Comparison of ENCODE assay signal across 7 cellular contexts in the genomic region with DNA sequence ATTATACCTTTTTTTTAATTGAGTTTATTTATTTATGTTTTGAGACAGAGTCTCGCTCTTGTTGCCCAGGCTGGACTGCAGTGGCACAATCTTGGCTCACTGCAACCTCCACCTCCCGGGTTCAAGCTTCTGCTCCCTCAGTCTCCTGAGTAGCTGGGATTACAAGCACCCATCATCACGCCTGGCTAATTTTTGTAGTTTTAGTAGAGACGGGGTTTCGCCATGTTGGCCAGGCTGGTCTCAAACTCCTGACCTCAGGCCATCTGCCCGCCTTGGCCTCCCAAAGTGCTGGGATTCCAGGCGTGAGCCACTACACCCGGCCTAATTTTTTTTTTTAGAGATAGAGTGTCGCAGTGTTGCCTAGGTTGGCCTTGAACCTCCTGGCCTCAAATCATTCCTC. TPM values are rescaled to one million over a fixed set of nuclear protein-coding genes. Genes with fewer than 3 reads are reported as not detected.
DNase-seq lines count a peak whose midpoint lies in the region; ATAC-seq and TF ChIP-seq lines count a peak whose summit lies in the region.
"Not testable (repeated sequence)": the region's sequence is repeated elsewhere in the genome, so short reads cannot be mapped to it uniquely, and the experiment has no call there.

No MANE protein-coding gene starts in this region.

- not testable (repeated sequence) for H4K20me1 ChIP-seq in mammary epithelial cell (ENCODE audit: insufficient read depth, low read length)

- H3K27ac ChIP-seq in RWPE1, result peak overlapping the region; percentile 81
- not testable (repeated sequence) for H3K27ac ChIP-seq in mammary epithelial cell (ENCODE audit: insufficient read depth, low read depth, low read length)
- H3K27ac ChIP-seq in mesodermal cell (ENCODE audit: low read depth, low read length, severe bottlenecking), result peak overlapping the region; percentile 54

- in situ Hi-C loops in mammary epithelial cell (cut with MboI; ENCODE audit: low sequenced_read_pairs in 2 of 2), result loop anchor here (25.0 kb wide), 1 partner anchor 911 kb away; a partner anchor contains a TSS

- H3K4me1 ChIP-seq in mammary epithelial cell (ENCODE audit: insufficient read depth, low read length), result peaks cover 22% of the 10 kb centered on the region
- H3K4me1 ChIP-seq in mesodermal cell (ENCODE audit: control insufficient read depth, insufficient read depth, low read length, poor library complexity, severe bottlenecking), result not testable (repeated sequence)

- H3K27me3 ChIP-seq in mammary epithelial cell (ENCODE audit: insufficient read depth, low read length), result not testable (repeated sequence)

- H3K9me3 ChIP-seq in mammary epithelial cell (replicated peaks; ENCODE audit: insufficient read depth, low read length); mesodermal cell (ENCODE audit: control insufficient read depth, low read length): not testable (repeated sequence)

- peaks cover 36% of the 10 kb centered on the region for H3K4me1 Mint-ChIP-seq in HFFc6 (ENCODE audit: low read depth)
- peaks cover 34% of the 10 kb centered on the region for H3K4me1 Mint-ChIP-seq in activated CD4-positive, alpha-beta memory T cell treated with anti-CD3 and anti-CD28 coated beads, Interleukin-2, amount 10 ng/mL, durations not matched to agents 7 days and 5 days
- peaks cover 28% of the 10 kb centered on the region for H3K4me1 Mint-ChIP-seq in activated naive CD4-positive, alpha-beta T cell treated with anti-CD3 and anti-CD28 coated beads, Interleukin-2, amount 10 ng/mL, durations not matched to agents 7 days and 5 days
- H3K4me1 Mint-ChIP-seq in stimulated activated effector memory CD8-positive, alpha-beta T cell treated with anti-CD3 and anti-CD28 coated beads, Interleukin-12 subunit alpha, Interleukin-12 subunit beta, amount 100 ng/mL, for 72 hours, result not testable (repeated sequence)

- H3K36me3 Mint-ChIP-seq in HFFc6 (ENCODE audit: low read depth), result peaks cover 31% of the 10 kb centered on the region
- H3K36me3 Mint-ChIP-seq in activated CD4-positive, alpha-beta memory T cell treated with anti-CD3 and anti-CD28 coated beads, Interleukin-2, amount 10 ng/mL, durations not matched to agents 7 days and 5 days (ENCODE audit: low read depth), result peaks cover 48% of the 10 kb centered on the region
- H3K36me3 Mint-ChIP-seq in activated naive CD4-positive, alpha-beta T cell treated with anti-CD3 and anti-CD28 coated beads, Interleukin-2, amount 10 ng/mL, durations not matched to agents 7 days and 5 days, result peaks cover 33% of the 10 kb centered on the region
- peaks cover 98% of the 10 kb centered on the region for H3K36me3 Mint-ChIP-seq in stimulated activated effector memory CD8-positive, alpha-beta T cell treated with anti-CD3 and anti-CD28 coated beads, Interleukin-12 subunit alpha, Interleukin-12 subunit beta, amount 100 ng/mL, for 72 hours

- not testable (repeated sequence) for H3K27me3 Mint-ChIP-seq in HFFc6 (ENCODE audit: insufficient read depth); activated CD4-positive, alpha-beta memory T cell treated with anti-CD3 and anti-CD28 coated beads, Interleukin-2, amount 10 ng/mL, durations not matched to agents 7 days and 5 days; activated naive CD4-positive, alpha-beta T cell treated with anti-CD3 and anti-CD28 coated beads, Interleukin-2, amount 10 ng/mL, durations not matched to agents 7 days and 5 days

- peak overlapping the region; percentile 74 for H3K27ac Mint-ChIP-seq in HFFc6
- H3K27ac Mint-ChIP-seq in activated CD4-positive, alpha-beta memory T cell treated with anti-CD3 and anti-CD28 coated beads, Interleukin-2, amount 10 ng/mL, durations not matched to agents 7 days and 5 days, result peak overlapping the region; percentile 44
- peak overlapping the region; percentile 25 for H3K27ac Mint-ChIP-seq in activated naive CD4-positive, alpha-beta T cell treated with anti-CD3 and anti-CD28 coated beads, Interleukin-2, amount 10 ng/mL, durations not matched to agents 7 days and 5 days
- H3K27ac Mint-ChIP-seq in stimulated activated effector memory CD8-positive, alpha-beta T cell treated with anti-CD3 and anti-CD28 coated beads, Interleukin-12 subunit alpha, Interleukin-12 subunit beta, amount 100 ng/mL, for 72 hours, result peak overlapping the region; percentile 57

- ATAC-seq in stimulated activated effector memory CD8-positive, alpha-beta T cell treated with anti-CD3 and anti-CD28 coated beads, Interleukin-12 subunit alpha, Interleukin-12 subunit beta, amount 100 ng/mL, for 72 hours, result not testable (repeated sequence)

- not testable (repeated sequence) for BruUV-seq in mammary epithelial cell (replicated peaks; lab: Mats Ljungman, UMichigan)

- not testable (repeated sequence) for DNase-seq in HFFc6; RWPE1 (ENCODE audit: low spot score); activated CD4-positive, alpha-beta memory T cell treated with anti-CD3 and anti-CD28 coated beads, Interleukin-2, amount 10 ng/mL, durations not matched to agents 7 days and 5 days; activated naive CD4-positive, alpha-beta T cell treated with anti-CD3 and anti-CD28 coated beads, Interleukin-2, amount 10 ng/mL, durations not matched to agents 7 days and 5 days; mammary epithelial cell; stimulated activated effector memory CD8-positive, alpha-beta T cell treated with anti-CD3 and anti-CD28 coated beads, Interleukin-12 subunit alpha, Interleukin-12 subunit beta, amount 100 ng/mL, for 72 hours (ENCODE audit: low spot score in 2 of 2)

- intact Hi-C loops in mammary epithelial cell (cut with micrococcal nuclease), result not testable (repeated sequence)

- POLR2A ChIA-PET in RWPE1 (lab: Yijun Ruan, JAX; ENCODE audit: low non-redundant PET), result interaction anchor here (1.0 kb wide), 1 partner anchor 7 kb away, joined by 4 read pairs; a partner anchor contains a TSS
- POLR2A ChIA-PET in activated CD4-positive, alpha-beta memory T cell treated with anti-CD3 and anti-CD28 coated beads, Interleukin-2, amount 10 ng/mL, durations not matched to agents 7 days and 5 days (lab: Charles Lee), result interaction anchor here (0.9 to 1.6 kb wide), 3 partner anchors 8 to 1229 kb away, joined by 3 to 25 read pairs (median 4); a partner anchor contains a TSS

- H2AFZ ChIP-seq in mammary epithelial cell (ENCODE audit: low read depth, low read length), result not testable (repeated sequence)

- not testable (repeated sequence) for H3K4me3 ChIP-seq in mammary epithelial cell (replicated peaks in 1 of 3; ENCODE audit: insufficient read depth in 1 of 3, low read depth in 2 of 3, low read length in 3 of 3); mesodermal cell (ENCODE audit: extremely low read depth, insufficient read depth, low read length, poor library complexity, severe bottlenecking)

- WGBS in mammary epithelial cell (ENCODE audit: low coverage, missing lambda C conversion rate), result 99% methylated on average over 8 of the region's 9 CpGs
- 83 to 95% methylated on average over 5 to 8 of the region's 9 CpGs for WGBS in mesodermal cell (ENCODE audit: insufficient coverage in 2 of 2), 2 experiments

- not testable (repeated sequence) for H3K9me3 Mint-ChIP-seq in HFFc6; activated CD4-positive, alpha-beta memory T cell treated with anti-CD3 and anti-CD28 coated beads, Interleukin-2, amount 10 ng/mL, durations not matched to agents 7 days and 5 days; activated naive CD4-positive, alpha-beta T cell treated with anti-CD3 and anti-CD28 coated beads, Interleukin-2, amount 10 ng/mL, durations not matched to agents 7 days and 5 days; stimulated activated effector memory CD8-positive, alpha-beta T cell treated with anti-CD3 and anti-CD28 coated beads, Interleukin-12 subunit alpha, Interleukin-12 subunit beta, amount 100 ng/mL, for 72 hours

- H3K79me2 ChIP-seq in mammary epithelial cell (ENCODE audit: insufficient read depth, low read length), result peaks cover 74% of the 10 kb centered on the region

- H3K36me3 ChIP-seq in mammary epithelial cell (ENCODE audit: insufficient read depth, low read length) (peaks cover 64% of the 10 kb centered on the region), mesodermal cell (ENCODE audit: control insufficient read depth, insufficient read depth, low read length) (peaks cover 58% of the 10 kb centered on the region)

- TF ChIP-seq CTCF in HFFc6 (IDR thresholded peaks at IDR 0.05); RWPE1 (conservative IDR thresholded peaks at IDR 0.05; ENCODE audit: low read depth); mammary epithelial cell (conservative IDR thresholded peaks at IDR 0.05 in 1 of 2, IDR thresholded peaks at IDR 0.05 in 1 of 2; ENCODE audit: extremely low read depth in 1 of 2, insufficient read depth in 1 of 2, low read depth in 1 of 2, low read length in 2 of 2): not testable (repeated sequence)

- peak overlapping the region; percentile 68 for H3K4me2 ChIP-seq in mammary epithelial cell (ENCODE audit: insufficient read depth, low read depth, low read length)

- CTCF ChIA-PET in RWPE1 (lab: Yijun Ruan, JAX), result interaction anchor here (0.6 kb wide), 1 partner anchor 405 kb away, joined by 3 read pairs; no protein-coding TSS in a partner anchor
- CTCF ChIA-PET in activated CD4-positive, alpha-beta memory T cell treated with anti-CD3 and anti-CD28 coated beads, Interleukin-2, amount 10 ng/mL, durations not matched to agents 7 days and 5 days (lab: Charles Lee), result interaction anchor here (0.9 to 1.4 kb wide), 2 partner anchors 8 to 32 kb away, joined by 3 to 12 read pairs; a partner anchor contains a TSS
- CTCF ChIA-PET in activated naive CD4-positive, alpha-beta T cell treated with anti-CD3 and anti-CD28 coated beads, Interleukin-2, amount 10 ng/mL, durations not matched to agents 7 days and 5 days (lab: Charles Lee); mammary epithelial cell (lab: Charles Lee; ENCODE audit: low non-redundant PET): not testable (repeated sequence)

- dilution Hi-C loops in mammary epithelial cell (cut with HindIII; ENCODE audit: low sequenced_read_pairs), result not testable (repeated sequence)

- H3K9ac ChIP-seq in mammary epithelial cell (ENCODE audit: insufficient read depth, low read length), result not testable (repeated sequence)

- peak overlapping the region; percentile 71 for H3K4me3 Mint-ChIP-seq in HFFc6
- H3K4me3 Mint-ChIP-seq in activated CD4-positive, alpha-beta memory T cell treated with anti-CD3 and anti-CD28 coated beads, Interleukin-2, amount 10 ng/mL, durations not matched to agents 7 days and 5 days; activated naive CD4-positive, alpha-beta T cell treated with anti-CD3 and anti-CD28 coated beads, Interleukin-2, amount 10 ng/mL, durations not matched to agents 7 days and 5 days: not testable (repeated sequence)
- H3K4me3 Mint-ChIP-seq in stimulated activated effector memory CD8-positive, alpha-beta T cell treated with anti-CD3 and anti-CD28 coated beads, Interleukin-12 subunit alpha, Interleukin-12 subunit beta, amount 100 ng/mL, for 72 hours, result peak overlapping the region; percentile 4

RNA-seq across cellular contexts. Expression of a gene that starts 6.1 kb away (rescaled TPM):
- 10 to 100 TPM; 38.2 to 46.8 (median 45.9) TPM for total RNA-seq in HFFc6 (2021; fragmentation: NEBNext Ultra II Directional; extraction: Animal tissue kit (Norgen Biotek cat#: 25700))
- total RNA-seq in activated CD4-positive, alpha-beta memory T cell treated with anti-CD3 and anti-CD28 coated beads, Interleukin-2, amount 10 ng/mL, durations not matched to agents 7 days and 5 days, result 10 to 100 TPM; 53.8 to 56.8 TPM
- total RNA-seq in mammary epithelial cell, result 10 to 100 TPM; 23.2 to 53.0 TPM
- 20.1 TPM for polyA plus RNA-seq in mammary epithelial cell
- 29.3 TPM for polyA minus RNA-seq in mammary epithelial cell
- 56.8 TPM for polyA plus RNA-seq in mesodermal cell (2013, experiment 1 of 2)
- 61.4 TPM for polyA plus RNA-seq in mesodermal cell (2013, experiment 2 of 2)

RNA-seq across cellular contexts. Expression of a gene that starts 7.7 kb away (rescaled TPM):
- 10 to 100 TPM; 49.3 to 60.4 (median 55.0) TPM for total RNA-seq in HFFc6 (2021; fragmentation: NEBNext Ultra II Directional; extraction: Animal tissue kit (Norgen Biotek cat#: 25700))
- 10 to 100 TPM; 33.0 to 36.0 TPM for total RNA-seq in activated CD4-positive, alpha-beta memory T cell treated with anti-CD3 and anti-CD28 coated beads, Interleukin-2, amount 10 ng/mL, durations not matched to agents 7 days and 5 days
- 10 to 100 TPM; 20.8 to 39.8 TPM for total RNA-seq in mammary epithelial cell
- 22.4 TPM for polyA plus RNA-seq in mammary epithelial cell
- polyA minus RNA-seq in mammary epithelial cell, result 16.5 TPM
- 34.2 TPM for polyA plus RNA-seq in mesodermal cell (2013, experiment 1 of 2)
- polyA plus RNA-seq in mesodermal cell (2013, experiment 2 of 2), result 40.7 TPM

RNA-seq across cellular contexts. Expression of a gene that starts 8.0 kb away (rescaled TPM):
- 10 to 100 TPM; 32.7 to 39.3 (median 35.0) TPM for total RNA-seq in HFFc6 (2021; fragmentation: NEBNext Ultra II Directional; extraction: Animal tissue kit (Norgen Biotek cat#: 25700))
- total RNA-seq in activated CD4-positive, alpha-beta memory T cell treated with anti-CD3 and anti-CD28 coated beads, Interleukin-2, amount 10 ng/mL, durations not matched to agents 7 days and 5 days, result 10 to 100 TPM; 27.5 to 29.2 TPM
- total RNA-seq in mammary epithelial cell, result 10 to 100 TPM; 25.0 to 25.7 TPM
- 17.7 TPM for polyA plus RNA-seq in mammary epithelial cell
- polyA minus RNA-seq in mammary epithelial cell, result 9.2 TPM
- polyA plus RNA-seq in mesodermal cell (2013, experiment 1 of 2), result 22.5 TPM
- polyA plus RNA-seq in mesodermal cell (2013, experiment 2 of 2), result 23.7 TPM
